21 cellular contexts compared by ENCODE assay signal in the genomic region with DNA sequence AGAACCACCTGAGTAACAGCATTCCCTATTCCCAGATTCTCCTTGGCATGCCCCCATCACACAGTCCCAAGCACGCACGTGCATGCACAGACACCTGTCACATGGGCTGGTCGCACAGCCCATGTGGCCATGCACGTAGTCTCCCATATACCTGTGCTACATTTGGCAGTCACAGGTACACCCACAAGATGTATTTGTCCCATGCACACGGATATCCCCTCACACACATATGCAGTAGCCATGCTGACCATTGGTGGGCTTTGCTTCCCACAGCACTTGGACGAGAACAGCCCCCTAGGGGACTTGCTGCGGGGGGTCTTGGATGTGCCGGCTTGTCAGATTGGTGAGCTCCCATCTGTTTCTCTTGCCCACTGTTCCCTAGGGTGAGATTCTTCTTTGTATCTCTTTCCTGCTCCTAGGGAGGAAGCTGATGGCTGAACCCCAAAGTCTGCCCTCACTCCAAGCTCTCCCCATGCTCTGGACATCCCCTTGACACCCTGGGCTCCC. TPM values are rescaled to one million over a fixed set of nuclear protein-coding genes. Genes with fewer than 3 reads are reported as not detected.
A peak's percentile ranks its signal among the peaks of the same experiment; 100 is the strongest.
DNase-seq lines count a peak whose midpoint lies in the region; ATAC-seq and TF ChIP-seq lines count a peak whose summit lies in the region.
"Had no signal": no experiment of that assay in that cellular context is flagged by ENCODE, and none has a peak within 500 bp of the region (broad histone marks: within the 10 kb centered on the region; RNA-seq: fewer than 3 reads in every experiment).

No MANE protein-coding gene starts in this region.

- no peak overlapping the region for H2AFZ ChIP-seq in neural cell (ENCODE audit: low read depth, low read length)

- H4K20me1 ChIP-seq in neural cell (ENCODE audit: insufficient read depth) = no peaks in the 10 kb centered on the region

- no peaks in the 10 kb centered on the region for H3K9me3 Mint-ChIP-seq in activated CD4-positive, alpha-beta memory T cell treated with anti-CD3 and anti-CD28 coated beads for 36 hours
- H3K9me3 Mint-ChIP-seq in activated CD4-positive, alpha-beta memory T cell treated with anti-CD3 and anti-CD28 coated beads, Interleukin-2, amount 10 ng/mL, durations not matched to agents 7 days and 5 days = no peaks in the 10 kb centered on the region
- peaks cover 0 to 2% (median 0%) of the 10 kb centered on the region in 7 donors for H3K9me3 Mint-ChIP-seq in CD14-positive monocyte
- no peaks in the 10 kb centered on the region for H3K9me3 Mint-ChIP-seq in activated T-helper 17 cell treated with anti-CD3 and anti-CD28 coated beads, Interleukin-2, amount 50 U/mL, for 72 hours
- H3K9me3 Mint-ChIP-seq: endodermal cell, memory B cell, nephron progenitor cell, WTC11 had no signal

- no peak overlapping the region for H3K9ac ChIP-seq in neural cell (ENCODE audit: low read length)

- TF ChIP-seq EP300 in neural cell (conservative IDR thresholded peaks at IDR 0.05; ENCODE audit: poor library complexity, severe bottlenecking) = no peak

- peaks cover 5% of the 10 kb centered on the region for H3K36me3 ChIP-seq in neural cell (ENCODE audit: insufficient read depth, low read length)

- no peaks in the 10 kb centered on the region for H3K27me3 Mint-ChIP-seq in activated CD4-positive, alpha-beta memory T cell treated with anti-CD3 and anti-CD28 coated beads for 36 hours
- H3K27me3 Mint-ChIP-seq in activated CD4-positive, alpha-beta memory T cell treated with anti-CD3 and anti-CD28 coated beads, Interleukin-2, amount 10 ng/mL, durations not matched to agents 7 days and 5 days = no peaks in the 10 kb centered on the region
- peaks cover 31 to 60% (median 40%) of the 10 kb centered on the region in 3 donors for H3K27me3 Mint-ChIP-seq in CD14-positive monocyte (ENCODE audit: low read depth in 3 of 3)
- H3K27me3 Mint-ChIP-seq in activated T-helper 17 cell treated with anti-CD3 and anti-CD28 coated beads, Interleukin-2, amount 50 U/mL, for 72 hours = no peaks in the 10 kb centered on the region
- H3K27me3 Mint-ChIP-seq: memory B cell had no signal

- H3K79me2 ChIP-seq in neural cell (replicated peaks; ENCODE audit: insufficient read depth, low read length) = no peaks in the 10 kb centered on the region

- H3K4me3 Mint-ChIP-seq in activated CD4-positive, alpha-beta memory T cell treated with anti-CD3 and anti-CD28 coated beads for 36 hours = no peak overlapping the region
- no peak overlapping the region for H3K4me3 Mint-ChIP-seq in activated CD4-positive, alpha-beta memory T cell treated with anti-CD3 and anti-CD28 coated beads, Interleukin-2, amount 10 ng/mL, durations not matched to agents 7 days and 5 days
- peak overlapping the region in 1 of 2 donors; percentile 52 for H3K4me3 Mint-ChIP-seq in CD14-positive monocyte
- no peak overlapping the region for H3K4me3 Mint-ChIP-seq in activated T-helper 17 cell treated with anti-CD3 and anti-CD28 coated beads, Interleukin-2, amount 50 U/mL, for 72 hours
- H3K4me3 Mint-ChIP-seq: endodermal cell, memory B cell, nephron progenitor cell, WTC11 had no signal

- no peak for ATAC-seq in activated T-helper 17 cell treated with anti-CD3 and anti-CD28 coated beads, Interleukin-2, amount 50 U/mL, for 72 hours (replicated peaks)
- ATAC-seq in HG02840 (IDR thresholded peaks at IDR 0.05; ENCODE audit: low FRiP score, unreplicated experiment) = no peak
- ATAC-seq: A549, psoas muscle, WTC11 had no signal

- POLR2A ChIA-PET in activated CD4-positive, alpha-beta memory T cell treated with anti-CD3 and anti-CD28 coated beads for 36 hours (lab: Charles Lee) = no interaction called here
- POLR2A ChIA-PET in activated CD4-positive, alpha-beta memory T cell treated with anti-CD3 and anti-CD28 coated beads, Interleukin-2, amount 10 ng/mL, durations not matched to agents 7 days and 5 days (lab: Charles Lee) = interaction anchor here (0.8 to 4.8 kb wide), 3 partner anchors 11 to 31 kb away, joined by 3 to 39 read pairs (median 9); no protein-coding TSS in a partner anchor
- POLR2A ChIA-PET in GM10248 (lab: Yijun Ruan, JAX) = no interaction called here

- peaks cover 71% of the 10 kb centered on the region for H3K36me3 Mint-ChIP-seq in activated CD4-positive, alpha-beta memory T cell treated with anti-CD3 and anti-CD28 coated beads for 36 hours
- H3K36me3 Mint-ChIP-seq in activated CD4-positive, alpha-beta memory T cell treated with anti-CD3 and anti-CD28 coated beads, Interleukin-2, amount 10 ng/mL, durations not matched to agents 7 days and 5 days (ENCODE audit: low read depth) = peaks cover 97% of the 10 kb centered on the region
- H3K36me3 Mint-ChIP-seq in CD14-positive monocyte = peaks cover 9 to 20% of the 10 kb centered on the region in 2 donors
- peaks cover 100% of the 10 kb centered on the region for H3K36me3 Mint-ChIP-seq in activated T-helper 17 cell treated with anti-CD3 and anti-CD28 coated beads, Interleukin-2, amount 50 U/mL, for 72 hours (ENCODE audit: low read depth)

- CTCF ChIA-PET in activated CD4-positive, alpha-beta memory T cell treated with anti-CD3 and anti-CD28 coated beads for 36 hours (lab: Charles Lee) = interaction anchor here (1.1 to 2.2 kb wide), 2 partner anchors 12 to 34 kb away, joined by 3 to 9 read pairs; no protein-coding TSS in a partner anchor
- CTCF ChIA-PET in activated CD4-positive, alpha-beta memory T cell treated with anti-CD3 and anti-CD28 coated beads, Interleukin-2, amount 10 ng/mL, durations not matched to agents 7 days and 5 days (lab: Charles Lee) = no interaction called here
- CTCF ChIA-PET in GM10248 (lab: Yijun Ruan, JAX) = interaction anchor here (0.9 to 10.4 kb wide), 5 partner anchors 11 to 171 kb away, joined by 3 to 133 read pairs (median 9); partner anchors contain the start of gene LPIN3

- no peaks in the 10 kb centered on the region for H3K9me3 ChIP-seq in neural cell (ENCODE audit: low read length)
- H3K9me3 ChIP-seq: A549, psoas muscle, SJCRH30, tibial nerve had no signal

- H3K27me3 ChIP-seq in neural cell (ENCODE audit: insufficient read depth, low read depth, low read length) = no peaks in the 10 kb centered on the region
- H3K27me3 ChIP-seq: SJCRH30, tibial nerve had no signal

- H3K4me1 Mint-ChIP-seq in activated CD4-positive, alpha-beta memory T cell treated with anti-CD3 and anti-CD28 coated beads for 36 hours (ENCODE audit: low read depth) = peaks cover 17% of the 10 kb centered on the region
- peaks cover 31% of the 10 kb centered on the region for H3K4me1 Mint-ChIP-seq in activated CD4-positive, alpha-beta memory T cell treated with anti-CD3 and anti-CD28 coated beads, Interleukin-2, amount 10 ng/mL, durations not matched to agents 7 days and 5 days
- no peaks in the 10 kb centered on the region for H3K4me1 Mint-ChIP-seq in CD14-positive monocyte
- peaks cover 33% of the 10 kb centered on the region for H3K4me1 Mint-ChIP-seq in activated T-helper 17 cell treated with anti-CD3 and anti-CD28 coated beads, Interleukin-2, amount 50 U/mL, for 72 hours
- H3K4me1 Mint-ChIP-seq: endodermal cell, WTC11 had no signal

- H3K27ac Mint-ChIP-seq in activated CD4-positive, alpha-beta memory T cell treated with anti-CD3 and anti-CD28 coated beads for 36 hours = no peak overlapping the region
- no peak overlapping the region for H3K27ac Mint-ChIP-seq in activated CD4-positive, alpha-beta memory T cell treated with anti-CD3 and anti-CD28 coated beads, Interleukin-2, amount 10 ng/mL, durations not matched to agents 7 days and 5 days
- H3K27ac Mint-ChIP-seq in CD14-positive monocyte = peak overlapping the region in 1 of 7 donors; percentile 52
- peak overlapping the region; percentile 48 for H3K27ac Mint-ChIP-seq in activated T-helper 17 cell treated with anti-CD3 and anti-CD28 coated beads, Interleukin-2, amount 50 U/mL, for 72 hours
- H3K27ac Mint-ChIP-seq: endodermal cell, memory B cell, WTC11 had no signal

- no peak for TF ChIP-seq RAD21 in neural cell (conservative IDR thresholded peaks at IDR 0.05)

- TF ChIP-seq CTCF in CD14-positive monocyte (IDR thresholded peaks at IDR 0.05) (no peak), neural cell (IDR thresholded peaks at IDR 0.05; ENCODE audit: poor library complexity, severe bottlenecking) (no peak), GM10248 (IDR thresholded peaks at IDR 0.05; ENCODE audit: control extremely low read depth, extremely low read depth, low read depth, missing control alignments) (no peak)

- H3K4me3 ChIP-seq in neural cell (ENCODE audit: low read length) = no peak overlapping the region
- H3K4me3 ChIP-seq: A549, psoas muscle, SJCRH30, tibial nerve had no signal

- no peak overlapping the region for H3K4me2 ChIP-seq in neural cell (ENCODE audit: low read length)
- H3K4me2 ChIP-seq: A549 had no signal

- H3F3A ChIP-seq in neural cell (ENCODE audit: insufficient read depth, low read length, poor library complexity, severe bottlenecking) = no peaks in the 10 kb centered on the region

- no peak overlapping the region for H3K27ac ChIP-seq in neural cell (ENCODE audit: low read length)
- H3K27ac ChIP-seq: A549, C4-2B, psoas muscle, SJCRH30 had no signal

- intact Hi-C loops in activated CD4-positive, alpha-beta memory T cell treated with anti-CD3 and anti-CD28 coated beads for 36 hours (cut with micrococcal nuclease) = no loop called here
- intact Hi-C loops in CD14-positive monocyte (cut with micrococcal nuclease) = no loop called here

- DNase-seq in activated CD4-positive, alpha-beta memory T cell treated with anti-CD3 and anti-CD28 coated beads for 36 hours = peak; percentile 4
- DNase-seq in activated CD4-positive, alpha-beta memory T cell treated with anti-CD3 and anti-CD28 coated beads, Interleukin-2, amount 10 ng/mL, durations not matched to agents 7 days and 5 days = no peak
- DNase-seq in CD14-positive monocyte (ENCODE audit: low spot score) (peak; percentile 10), GM10248 (ENCODE audit: extremely low spot score) (no peak), cerebellar nuclear complex (lab: John Stamatoyannopoulos, UW) (no peak)
- DNase-seq: central memory CD4-positive, alpha-beta T cell; endodermal cell; NCI-H1417; NCI-H2171; nephron progenitor cell; OCI-M1; SJCRH30 had no signal

- no peaks in the 10 kb centered on the region for H3K9me2 ChIP-seq in neural cell (ENCODE audit: insufficient read depth, low read length)

TF ChIP-seq in neural cell, 6 proteins besides CTCF, POLR2A, EP300 and RAD21 (continues in another document):
- TF ChIP-seq SMC3 (conservative IDR thresholded peaks at IDR 0.05; ENCODE audit: poor library complexity) = no peak

RNA-seq across cellular contexts. Expression of gene PLCG1, which starts 31.9 kb away (rescaled TPM):
- 100 to 1,000 TPM; 133 to 139 TPM for total RNA-seq in activated CD4-positive, alpha-beta memory T cell treated with anti-CD3 and anti-CD28 coated beads for 36 hours
- 100 to 1,000 TPM; 267 to 286 TPM for total RNA-seq in activated CD4-positive, alpha-beta memory T cell treated with anti-CD3 and anti-CD28 coated beads, Interleukin-2, amount 10 ng/mL, durations not matched to agents 7 days and 5 days
- polyA plus RNA-seq in CD14-positive monocyte = 1 to 10 TPM in 1 of 2 donors, under 1 TPM in 1; 0.33 to 1.0 TPM
- 100 to 1,000 TPM; 184 to 628 TPM for total RNA-seq in activated T-helper 17 cell treated with anti-CD3 and anti-CD28 coated beads, Interleukin-2, amount 50 U/mL, for 72 hours
- polyA plus RNA-seq in neural cell = 164 and 243 TPM in 2 replicates
- polyA minus RNA-seq in neural cell = 178 and 199 TPM in 2 replicates

Comparison
In these comparisons a context has a peak if more than half of its experiments do, and no peak if none do; other contexts are left out.
1. DNase-seq: peak in activated CD4-positive, alpha-beta memory T cell treated with anti-CD3 and anti-CD28 coated beads for 36 hours (single experiment) and CD14-positive monocyte (single experiment); none in activated CD4-positive, alpha-beta memory T cell treated with anti-CD3 and anti-CD28 coated beads, Interleukin-2, amount 10 ng/mL, durations not matched to agents 7 days and 5 days (single experiment), GM10248 (single experiment) and cerebellar nuclear complex (0 of 2).